In genomic region chr14:20882787-20883186, GRCh38 we compare ENCODE assay signal across 12 cellular contexts. TPM values are rescaled to one million over a fixed set of nuclear protein-coding genes. Genes with fewer than 3 reads are reported as not detected.
DNase-seq lines count a peak whose midpoint lies in the region; ATAC-seq and TF ChIP-seq lines count a peak whose summit lies in the region.
"Not testable (repeated sequence)": the region's sequence is repeated elsewhere in the genome, so short reads cannot be mapped to it uniquely, and the experiment has no call there.
"Had no signal": no experiment of that assay in that cellular context is flagged by ENCODE, and none has a peak within 500 bp of the region (broad histone marks: within the 10 kb centered on the region; RNA-seq: fewer than 3 reads in every experiment).

No MANE protein-coding gene starts in this region.

- not testable (repeated sequence) for TF ChIP-seq CTCF in DND-41 (IDR thresholded peaks at IDR 0.05; ENCODE audit: borderline replicate concordance, extremely low read depth, low read length, poor library complexity, severe bottlenecking)

- H3K9me3 Mint-ChIP-seq in activated T-helper 17 cell treated with anti-CD3 and anti-CD28 coated beads, Interleukin-2, amount 50 U/mL, for 72 hours; effector memory CD8-positive, alpha-beta T cell; stimulated activated effector memory CD8-positive, alpha-beta T cell treated with anti-CD3 and anti-CD28 coated beads, Interleukin-12 subunit alpha, Interleukin-12 subunit beta, amount 100 ng/mL, for 72 hours: not testable (repeated sequence)

- H3K36me3 ChIP-seq in DND-41 (ENCODE audit: insufficient read depth, low read length), result not testable (repeated sequence)

- ATAC-seq in DND-41 (ENCODE audit: insufficient read depth, low read depth), result peak; percentile 64; the same call in 2 of the 3 replicates
- peak; percentile 21 for ATAC-seq in activated T-helper 17 cell treated with anti-CD3 and anti-CD28 coated beads, Interleukin-2, amount 50 U/mL, for 72 hours (replicated peaks)
- peak; percentile 61 for ATAC-seq in effector memory CD8-positive, alpha-beta T cell (replicated peaks)
- ATAC-seq in stimulated activated effector memory CD8-positive, alpha-beta T cell treated with anti-CD3 and anti-CD28 coated beads, Interleukin-12 subunit alpha, Interleukin-12 subunit beta, amount 100 ng/mL, for 72 hours, result peak; percentile 69

- H3K27me3 Mint-ChIP-seq in activated T-helper 17 cell treated with anti-CD3 and anti-CD28 coated beads, Interleukin-2, amount 50 U/mL, for 72 hours; effector memory CD8-positive, alpha-beta T cell: not testable (repeated sequence)

- H3K9me3 ChIP-seq in DND-41 (ENCODE audit: insufficient read depth, low read length, severe bottlenecking), result not testable (repeated sequence)

- not testable (repeated sequence) for H3K9ac ChIP-seq in DND-41 (ENCODE audit: low read depth, low read length)

- not testable (repeated sequence) for H3K27ac Mint-ChIP-seq in activated T-helper 17 cell treated with anti-CD3 and anti-CD28 coated beads, Interleukin-2, amount 50 U/mL, for 72 hours; effector memory CD8-positive, alpha-beta T cell; stimulated activated effector memory CD8-positive, alpha-beta T cell treated with anti-CD3 and anti-CD28 coated beads, Interleukin-12 subunit alpha, Interleukin-12 subunit beta, amount 100 ng/mL, for 72 hours

- not testable (repeated sequence) for H2AFZ ChIP-seq in DND-41 (ENCODE audit: low read depth, low read length)

- H3K36me3 Mint-ChIP-seq in activated T-helper 17 cell treated with anti-CD3 and anti-CD28 coated beads, Interleukin-2, amount 50 U/mL, for 72 hours (ENCODE audit: low read depth); effector memory CD8-positive, alpha-beta T cell (ENCODE audit: insufficient read depth); stimulated activated effector memory CD8-positive, alpha-beta T cell treated with anti-CD3 and anti-CD28 coated beads, Interleukin-12 subunit alpha, Interleukin-12 subunit beta, amount 100 ng/mL, for 72 hours: not testable (repeated sequence)

- not testable (repeated sequence) for H3K27ac ChIP-seq in DND-41 (ENCODE audit: low read length)

- not testable (repeated sequence) for H3K4me2 ChIP-seq in DND-41 (ENCODE audit: insufficient read depth, low read length)

- not testable (repeated sequence) for H3K4me1 ChIP-seq in DND-41 (ENCODE audit: insufficient read depth, low read length)

- not testable (repeated sequence) for H4K20me1 ChIP-seq in DND-41 (ENCODE audit: insufficient read depth, low read length)

- H3K4me1 Mint-ChIP-seq in activated T-helper 17 cell treated with anti-CD3 and anti-CD28 coated beads, Interleukin-2, amount 50 U/mL, for 72 hours; effector memory CD8-positive, alpha-beta T cell (ENCODE audit: low read depth in 2 of 2); stimulated activated effector memory CD8-positive, alpha-beta T cell treated with anti-CD3 and anti-CD28 coated beads, Interleukin-12 subunit alpha, Interleukin-12 subunit beta, amount 100 ng/mL, for 72 hours: not testable (repeated sequence)

- H3K4me3 ChIP-seq in DND-41 (ENCODE audit: low read depth in 1 of 2, low read length in 2 of 2), result not testable (repeated sequence)

- H3K79me2 ChIP-seq in DND-41 (ENCODE audit: insufficient read depth, low read length), result not testable (repeated sequence)

- H3K4me3 Mint-ChIP-seq in activated T-helper 17 cell treated with anti-CD3 and anti-CD28 coated beads, Interleukin-2, amount 50 U/mL, for 72 hours; effector memory CD8-positive, alpha-beta T cell; stimulated activated effector memory CD8-positive, alpha-beta T cell treated with anti-CD3 and anti-CD28 coated beads, Interleukin-12 subunit alpha, Interleukin-12 subunit beta, amount 100 ng/mL, for 72 hours: not testable (repeated sequence)

- H3K27me3 ChIP-seq in DND-41 (ENCODE audit: insufficient read depth, low read length, poor library complexity), result not testable (repeated sequence)

- not testable (repeated sequence) for DNase-seq in DND-41; effector memory CD8-positive, alpha-beta T cell; stimulated activated effector memory CD8-positive, alpha-beta T cell treated with anti-CD3 and anti-CD28 coated beads, Interleukin-12 subunit alpha, Interleukin-12 subunit beta, amount 100 ng/mL, for 72 hours (ENCODE audit: low spot score in 2 of 2)

RNA-seq across cellular contexts. Expression of gene RNASE3, which starts 8.4 kb away (rescaled TPM):
- total RNA-seq in activated T-helper 17 cell treated with anti-CD3 and anti-CD28 coated beads, Interleukin-2, amount 50 U/mL, for 72 hours, result not detected
- total RNA-seq: A673; Caco-2; Calu3; CD4-positive, CD25-positive, alpha-beta regulatory T cell; CD8-positive, alpha-beta T cell; Daoy; G401; GM12878 had no signal
